Comparison of ENCODE assay signal across 23 cellular contexts in the genomic region with DNA sequence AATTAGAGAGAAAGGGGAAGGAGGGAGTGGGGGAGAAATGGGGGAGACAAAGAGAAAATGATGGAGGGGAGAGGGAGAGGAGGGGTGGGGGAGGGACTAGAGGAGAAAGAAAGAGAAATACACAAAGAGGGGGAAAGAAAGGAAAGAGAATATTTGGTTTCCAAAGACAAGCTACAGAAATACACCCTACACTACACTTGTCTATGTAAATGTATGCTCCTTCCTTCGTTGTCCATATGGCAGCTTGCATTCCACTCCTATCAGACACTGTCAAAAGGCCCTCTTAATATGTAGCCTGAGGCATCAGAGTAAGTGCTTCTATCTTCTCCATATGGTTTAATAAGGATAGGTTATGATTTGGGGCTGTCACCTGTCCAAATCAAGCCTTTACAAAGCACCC.
"Had no signal": no experiment of that assay in that cellular context is flagged by ENCODE, and none has a peak within 500 bp of the region (broad histone marks: within the 10 kb centered on the region; RNA-seq: fewer than 3 reads in every experiment).

No MANE protein-coding gene starts in this region.

- H3K27ac Mint-ChIP-seq: activated CD4-positive, alpha-beta memory T cell treated with anti-CD3 and anti-CD28 coated beads, Interleukin-2, amount 10 ng/mL, durations not matched to agents 7 days and 5 days; activated CD4-positive, alpha-beta T cell treated with anti-CD3 and anti-CD28 coated beads, Interleukin-2, amount 10 ng/mL, durations not matched to agents 7 days and 5 days; activated naive CD4-positive, alpha-beta T cell treated with anti-CD3 and anti-CD28 coated beads, Interleukin-2, amount 50 U/mL, for 24 hours; activated naive CD8-positive, alpha-beta T cell treated with anti-CD3 and anti-CD28 coated beads, Interleukin-2, amount 50 U/mL, for 24 hours; activated T-helper 2 cell treated with anti-CD3 and anti-CD28 coated beads, Interferon-gamma antibody, Interleukin-2, Interleukin-4, amounts not matched to agents 10 μg/mL and 5 μg/mL and 100 μg/mL, durations not matched to agents 14 hours and 24 hours and 36 hours; mesothelial cell of epicardium; naive B cell; nephron progenitor cell; WTC11 had no signal

- H3K4me1 Mint-ChIP-seq: activated CD4-positive, alpha-beta memory T cell treated with anti-CD3 and anti-CD28 coated beads, Interleukin-2, amount 10 ng/mL, durations not matched to agents 7 days and 5 days; activated CD4-positive, alpha-beta T cell treated with anti-CD3 and anti-CD28 coated beads, Interleukin-2, amount 10 ng/mL, durations not matched to agents 7 days and 5 days; activated naive CD4-positive, alpha-beta T cell treated with anti-CD3 and anti-CD28 coated beads, Interleukin-2, amount 50 U/mL, for 24 hours; activated naive CD8-positive, alpha-beta T cell treated with anti-CD3 and anti-CD28 coated beads, Interleukin-2, amount 50 U/mL, for 24 hours; central memory CD8-positive, alpha-beta T cell; naive B cell had no signal

- ATAC-seq: activated naive CD8-positive, alpha-beta T cell treated with anti-CD3 and anti-CD28 coated beads, Interleukin-2, amount 50 U/mL, for 24 hours; foreskin keratinocyte; heart right ventricle; pancreas; upper lobe of right lung; WTC11 had no signal

- H3K36me3 Mint-ChIP-seq: activated naive CD4-positive, alpha-beta T cell treated with anti-CD3 and anti-CD28 coated beads, Interleukin-2, amount 50 U/mL, for 24 hours; mesothelial cell of epicardium; naive B cell; WTC11 had no signal

- DNase-seq: activated CD4-positive, alpha-beta memory T cell treated with anti-CD3 and anti-CD28 coated beads, Interleukin-2, amount 10 ng/mL, durations not matched to agents 7 days and 5 days; activated CD4-positive, alpha-beta T cell treated with anti-CD3 and anti-CD28 coated beads for 1 hour; activated CD4-positive, alpha-beta T cell treated with anti-CD3 and anti-CD28 coated beads, Interleukin-2, amount 10 ng/mL, durations not matched to agents 7 days and 5 days; activated naive CD8-positive, alpha-beta T cell treated with anti-CD3 and anti-CD28 coated beads, Interleukin-2, amount 50 U/mL, for 24 hours; activated T-cell treated with anti-CD3 and anti-CD28 coated beads, Interleukin-2, amount 50 U/mL, for 48 hours; dermis blood vessel endothelial cell; effector CD4-positive, alpha-beta T cell; foreskin keratinocyte; heart right ventricle; naive B cell; nephron progenitor cell; nucleus accumbens; pancreas; stimulated activated CD4-positive, alpha-beta T cell treated with anti-CD3 and anti-CD28 coated beads, Interleukin-15, amount 100 ng/mL, for 24 hours; stimulated activated CD4-positive, alpha-beta T cell treated with anti-CD3 and anti-CD28 coated beads, Interleukin-2, amount 100 ng/mL, for 24 hours; stimulated activated naive CD4-positive, alpha-beta T cell; tibial artery; upper lobe of right lung had no signal

- H3K9me3 Mint-ChIP-seq: activated CD4-positive, alpha-beta memory T cell treated with anti-CD3 and anti-CD28 coated beads, Interleukin-2, amount 10 ng/mL, durations not matched to agents 7 days and 5 days; activated CD4-positive, alpha-beta T cell treated with anti-CD3 and anti-CD28 coated beads, Interleukin-2, amount 10 ng/mL, durations not matched to agents 7 days and 5 days; activated naive CD8-positive, alpha-beta T cell treated with anti-CD3 and anti-CD28 coated beads, Interleukin-2, amount 50 U/mL, for 24 hours; activated T-helper 2 cell treated with anti-CD3 and anti-CD28 coated beads, Interferon-gamma antibody, Interleukin-2, Interleukin-4, amounts not matched to agents 10 μg/mL and 5 μg/mL and 100 μg/mL, durations not matched to agents 14 hours and 24 hours and 36 hours; central memory CD8-positive, alpha-beta T cell; mesothelial cell of epicardium; nephron progenitor cell; WTC11 had no signal

- H3K27me3 Mint-ChIP-seq: activated CD4-positive, alpha-beta memory T cell treated with anti-CD3 and anti-CD28 coated beads, Interleukin-2, amount 10 ng/mL, durations not matched to agents 7 days and 5 days; activated CD4-positive, alpha-beta T cell treated with anti-CD3 and anti-CD28 coated beads, Interleukin-2, amount 10 ng/mL, durations not matched to agents 7 days and 5 days; activated naive CD4-positive, alpha-beta T cell treated with anti-CD3 and anti-CD28 coated beads, Interleukin-2, amount 50 U/mL, for 24 hours; central memory CD8-positive, alpha-beta T cell; naive B cell had no signal

- H3K4me3 Mint-ChIP-seq: activated CD4-positive, alpha-beta memory T cell treated with anti-CD3 and anti-CD28 coated beads, Interleukin-2, amount 10 ng/mL, durations not matched to agents 7 days and 5 days; activated CD4-positive, alpha-beta T cell treated with anti-CD3 and anti-CD28 coated beads, Interleukin-2, amount 10 ng/mL, durations not matched to agents 7 days and 5 days; activated naive CD4-positive, alpha-beta T cell treated with anti-CD3 and anti-CD28 coated beads, Interleukin-2, amount 50 U/mL, for 24 hours; activated naive CD8-positive, alpha-beta T cell treated with anti-CD3 and anti-CD28 coated beads, Interleukin-2, amount 50 U/mL, for 24 hours; central memory CD8-positive, alpha-beta T cell; mesothelial cell of epicardium; naive B cell; nephron progenitor cell; WTC11 had no signal
